In the genomic region with DNA sequence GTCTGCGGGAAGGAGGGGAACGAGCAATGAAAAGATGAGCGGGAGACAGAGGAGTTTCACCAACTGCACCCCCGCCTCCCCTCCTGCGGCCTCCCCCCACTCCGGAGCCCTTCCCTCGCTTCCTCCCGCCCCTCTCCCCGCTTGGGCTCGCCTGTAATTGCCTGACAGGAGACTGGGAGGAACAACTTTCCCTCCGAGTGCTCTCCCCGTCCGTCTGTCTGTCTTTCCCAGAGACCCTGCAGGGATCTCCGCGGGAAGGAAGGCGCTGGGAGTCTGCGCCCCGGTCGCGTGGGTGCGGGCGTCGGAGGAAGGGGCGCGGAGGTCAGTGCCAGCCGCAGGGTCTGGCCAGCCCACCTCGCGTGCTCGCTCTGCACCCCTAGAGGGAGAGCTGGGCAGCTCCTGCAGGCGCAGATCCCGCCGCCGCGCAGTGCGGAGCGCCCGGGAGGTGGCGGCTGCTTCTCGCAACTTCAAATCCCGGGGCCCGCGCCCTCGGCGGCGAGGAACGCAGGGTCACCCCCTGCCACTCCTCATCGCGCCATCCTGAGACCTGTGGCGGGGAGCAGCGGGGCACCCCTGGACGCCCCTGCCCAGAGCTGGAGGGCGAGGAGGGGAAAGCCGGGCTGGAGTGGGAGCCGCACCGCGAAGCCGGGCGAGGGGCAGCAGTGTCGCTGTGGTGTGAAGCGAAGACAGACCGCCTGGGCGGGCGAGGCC, we compare ENCODE assay signal across 8 cellular contexts. TPM values are rescaled to one million over a fixed set of nuclear protein-coding genes. Genes with fewer than 3 reads are reported as not detected.
DNase-seq lines count a peak whose midpoint lies in the region; ATAC-seq, FAIRE-seq and TF ChIP-seq lines count a peak whose summit lies in the region.

No MANE protein-coding gene starts in this region.

- H3K27ac ChIP-seq in BLaER1 (no peak overlapping the region), PC-9 (peak overlapping the region; percentile 79), right cardiac atrium (ENCODE audit: low read length) (peak overlapping the region; percentile 91)

- H3K4me2 ChIP-seq in BLaER1 = peak overlapping the region; percentile 98
- H3K4me2 ChIP-seq in PC-9 = peak overlapping the region; percentile 91

- TF ChIP-seq POLR2A in H54 (IDR thresholded peaks at IDR 0.05; ENCODE audit: low read depth, low read length) = peak; percentile 25; the same call in 1 of the 2 replicates

- H4K20me1 ChIP-seq in BLaER1 (peaks cover 26% of the 10 kb centered on the region), PC-9 (ENCODE audit: insufficient read depth) (no peaks in the 10 kb centered on the region)

- peaks cover 40% of the 10 kb centered on the region for H3K4me1 ChIP-seq in BLaER1
- peaks cover 25% of the 10 kb centered on the region for H3K4me1 ChIP-seq in PC-9 (replicated peaks; ENCODE audit: insufficient read depth)
- H3K4me1 ChIP-seq in right cardiac atrium (ENCODE audit: control insufficient read depth, insufficient read depth, low read length) = no peaks in the 10 kb centered on the region

- peaks cover 7% of the 10 kb centered on the region; the same call in 1 of the 2 replicates for H3F3A ChIP-seq in PC-9 (ENCODE audit: insufficient read depth, low read depth)

- peaks cover 71% of the 10 kb centered on the region for H3K27me3 ChIP-seq in BLaER1
- no peaks in the 10 kb centered on the region for H3K27me3 ChIP-seq in PC-9 (ENCODE audit: insufficient read depth, low read depth)
- H3K27me3 ChIP-seq in right cardiac atrium (ENCODE audit: control insufficient read depth, insufficient read depth) = no peaks in the 10 kb centered on the region

- ATAC-seq in right cardiac atrium (peak; percentile 81 to 86), GM18861 (IDR thresholded peaks at IDR 0.05; ENCODE audit: unreplicated experiment) (no peak)

- CTCF ChIA-PET in PC-9 (lab: Charles Lee) = interaction anchor here (0.6 to 0.7 kb wide), 4 partner anchors 15 to 1302 kb away, joined by 3 to 5 read pairs (median 4); no protein-coding TSS in a partner anchor

- no TSS peak for BruUV-seq in PC-9 (replicated peaks; lab: Mats Ljungman, UMichigan)

- H3K4me3 ChIP-seq in BLaER1 (peak overlapping the region; percentile 69), PC-9 (peak overlapping the region; percentile 92), astrocyte of the cerebellum (ENCODE audit: low read depth, low read length) (peak overlapping the region; percentile 83), right cardiac atrium (ENCODE audit: low read length) (peak overlapping the region; percentile 94)

- H3K79me2 ChIP-seq in PC-9 (ENCODE audit: low read depth) = peaks cover 44% of the 10 kb centered on the region

- H3K9me2 ChIP-seq in PC-9 (ENCODE audit: insufficient read depth) = no peaks in the 10 kb centered on the region

- under 1% methylated on average over 63 of the region's 63 CpGs for WGBS in right cardiac atrium

- FAIRE-seq in H54 (lab: Jason Lieb, UNC) = no peak

- peak overlapping the region; percentile 40; the same call in 1 of the 2 replicates for H3K9ac ChIP-seq in BLaER1

- H2AFZ ChIP-seq in PC-9 = peak overlapping the region; percentile 87

- H3K36me3 ChIP-seq in BLaER1 (no peaks in the 10 kb centered on the region), PC-9 (ENCODE audit: low read depth) (peaks cover 15% of the 10 kb centered on the region)

- intact Hi-C loops in PC-9 (cut with micrococcal nuclease; ENCODE audit: unreplicated experiment) (loop anchor here (2.0 to 10.0 kb wide), 9 partner anchors 63 to 1657 kb away; no protein-coding TSS in a partner anchor), right cardiac atrium (cut with DNase I) (loop anchor here (5.0 to 10.0 kb wide), 9 partner anchors 130 to 1302 kb away; no protein-coding TSS in a partner anchor), posterior vena cava (cut with DNase I) (loop anchor here (5.0 to 10.0 kb wide), 4 partner anchors 138 to 1302 kb away; no protein-coding TSS in a partner anchor)

- no peaks in the 10 kb centered on the region for H3K9me3 ChIP-seq in BLaER1
- H3K9me3 ChIP-seq in PC-9 (ENCODE audit: insufficient read depth, low read depth) = no peaks in the 10 kb centered on the region
- H3K9me3 ChIP-seq in right cardiac atrium (ENCODE audit: control insufficient read depth, low read length) = no peaks in the 10 kb centered on the region

- in situ Hi-C loops in astrocyte of the cerebellum (cut with HindIII; ENCODE audit: low sequenced_read_pairs) = no loop called here

- peak; percentile 49; the same call in 1 of the 2 replicates for TF ChIP-seq CTCF in PC-9 (conservative IDR thresholded peaks at IDR 0.05)
- peak; percentile 67 for TF ChIP-seq CTCF in astrocyte of the cerebellum (IDR thresholded peaks at IDR 0.05; ENCODE audit: low read depth, low read length, missing control alignments)

- POLR2A ChIA-PET in PC-9 (lab: Charles Lee; ENCODE audit: unreplicated experiment) = interaction anchor here (0.6 kb wide), 3 partner anchors 62 to 989 kb away, joined by 3 to 4 read pairs (median 3); no protein-coding TSS in a partner anchor

- peak; percentile 38 for DNase-seq in H54 (ENCODE audit: insufficient read length, low spot score)
- DNase-seq in PC-9 = peak; percentile 47 to 73
- peak; percentile 74 for DNase-seq in astrocyte of the cerebellum (ENCODE audit: low read depth)
- DNase-seq in right cardiac atrium = peak; percentile 82 to 94 (median 92)
- DNase-seq in posterior vena cava (ENCODE audit: low spot score) = peak; percentile 93
- no peak for DNase-seq in effector CD4-positive, alpha-beta T cell

RNA-seq across cellular contexts. Expression of gene NRP1, which starts 0.5 kb away (rescaled TPM):
- total RNA-seq in PC-9 (2021) = 21.7 and 30.5 TPM in 2 replicates
- 10 to 100 TPM; 92.2 to 98.8 (median 94.3) TPM for total RNA-seq in right cardiac atrium
- polyA plus RNA-seq in right cardiac atrium = 37.7 TPM
- 100 to 1,000 TPM; 123 TPM for total RNA-seq in posterior vena cava
